Comparison of ENCODE assay signal across 22 cellular contexts in genomic region chr22:40088818-40089217, GRCh38.
"Had no signal": no experiment of that assay in that cellular context is flagged by ENCODE, and none has a peak within 500 bp of the region (broad histone marks: within the 10 kb centered on the region; RNA-seq: fewer than 3 reads in every experiment).

No MANE protein-coding gene starts in this region.

- H3K27ac ChIP-seq: epithelial cell of prostate, esophagus muscularis mucosa, gastrocnemius medialis, heart right ventricle, pancreas, testis, tibial nerve, upper lobe of right lung, vagina had no signal

- ATAC-seq: effector memory CD8-positive, alpha-beta T cell; gastrocnemius medialis; heart right ventricle; mucosa of descending colon; pancreas; right cardiac atrium; upper lobe of right lung had no signal

- DNase-seq: effector memory CD8-positive, alpha-beta T cell; gastrocnemius medialis; heart right ventricle; hypothalamus; kidney glomerular epithelial cell; mammary epithelial cell; mucosa of descending colon; occipital lobe; pancreas; right cardiac atrium; small intestine; stimulated activated CD4-positive, alpha-beta T cell treated with anti-CD3 and anti-CD28 coated beads, Interleukin-12 subunit alpha, Interleukin-12 subunit beta, amount 100 ng/mL, for 4 hours; testis; upper lobe of right lung had no signal

- H3K27me3 ChIP-seq: esophagus muscularis mucosa, gastrocnemius medialis, heart right ventricle, pancreas, testis, tibial nerve, upper lobe of right lung, vagina had no signal

- H3K9me3 ChIP-seq: esophagus muscularis mucosa, gastrocnemius medialis, heart right ventricle, mucosa of descending colon, pancreas, testis, tibial nerve, upper lobe of right lung, vagina had no signal

- H3K27ac Mint-ChIP-seq: dendritic cell treated with granulocyte-macrophage colony-stimulating factor and Interleukin-4, amounts not matched to agents 40 ng/mL and 50 ng/mL, for 4 days; nephron; progenitor cell of endocrine pancreas had no signal

- H3K4me3 ChIP-seq: esophagus muscularis mucosa, gastrocnemius medialis, heart right ventricle, mucosa of descending colon, pancreas, testis, tibial nerve, upper lobe of right lung, vagina had no signal

- H3K9me3 Mint-ChIP-seq: dendritic cell treated with granulocyte-macrophage colony-stimulating factor and Interleukin-4, amounts not matched to agents 40 ng/mL and 50 ng/mL, for 4 days; effector memory CD8-positive, alpha-beta T cell; nephron; stimulated activated naive CD8-positive, alpha-beta T cell treated with anti-CD3 and anti-CD28 coated beads, Interleukin-15, Interleukin-2, amounts not matched to agents 100 ng/mL and 50 ng/mL, for 24 hours had no signal

- H3K27me3 Mint-ChIP-seq: dendritic cell treated with granulocyte-macrophage colony-stimulating factor and Interleukin-4, amounts not matched to agents 40 ng/mL and 50 ng/mL, for 4 days; effector memory CD8-positive, alpha-beta T cell; progenitor cell of endocrine pancreas; stimulated activated naive CD8-positive, alpha-beta T cell treated with anti-CD3 and anti-CD28 coated beads, Interleukin-15, Interleukin-2, amounts not matched to agents 100 ng/mL and 50 ng/mL, for 24 hours had no signal

- H3K4me1 Mint-ChIP-seq: nephron had no signal

- H3K4me3 Mint-ChIP-seq: dendritic cell treated with granulocyte-macrophage colony-stimulating factor and Interleukin-4, amounts not matched to agents 40 ng/mL and 50 ng/mL, for 4 days; effector memory CD8-positive, alpha-beta T cell; nephron; stimulated activated naive CD8-positive, alpha-beta T cell treated with anti-CD3 and anti-CD28 coated beads, Interleukin-15, Interleukin-2, amounts not matched to agents 100 ng/mL and 50 ng/mL, for 24 hours had no signal

- H3K36me3 ChIP-seq: esophagus muscularis mucosa, gastrocnemius medialis, heart right ventricle, pancreas, tibial nerve, upper lobe of right lung, vagina had no signal
